ENCODE assay signal across 8 cellular contexts in the genomic region with DNA sequence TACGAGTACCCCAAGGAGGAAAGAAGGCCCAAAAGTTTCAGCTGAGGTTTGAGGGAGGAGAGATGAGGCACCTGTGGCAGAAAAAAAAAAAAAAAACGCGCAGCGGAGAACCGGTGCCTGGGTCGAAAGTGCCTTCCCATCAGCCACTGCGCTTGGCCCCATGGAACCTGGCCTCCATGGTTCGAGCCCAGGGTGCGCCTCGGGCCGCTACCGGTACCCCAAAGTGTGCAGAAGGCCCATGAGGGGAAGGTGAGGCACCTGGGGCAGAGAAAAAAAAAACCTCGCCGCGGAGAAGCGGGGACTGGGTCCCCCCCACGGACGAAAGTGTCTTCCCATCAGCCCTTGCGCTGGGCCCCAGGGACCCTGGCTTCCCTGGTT.
DNase-seq lines count a peak whose midpoint lies in the region; ATAC-seq, FAIRE-seq and TF ChIP-seq lines count a peak whose summit lies in the region.
"Not testable (repeated sequence)": the region's sequence is repeated elsewhere in the genome, so short reads cannot be mapped to it uniquely, and the experiment has no call there.

No MANE protein-coding gene starts in this region.

- H3K27me3 ChIP-seq in BLaER1; K562 (ENCODE audit: control insufficient read depth in 2 of 2, insufficient read depth in 2 of 2, low read length in 2 of 2); upper lobe of right lung: not testable (repeated sequence)

- not testable (repeated sequence) for H2AFZ ChIP-seq in K562 (ENCODE audit: low read depth, low read length)

- 38% methylated on average over 13 of the region's 19 CpGs for WGBS in K562 (ENCODE audit: insufficient coverage, low coverage, missing lambda C conversion rate)

- not testable (repeated sequence) for H3K79me2 ChIP-seq in K562 (ENCODE audit: control insufficient read depth, insufficient read depth, low read length)

- TF ChIP-seq CTCF in K562 (IDR thresholded peaks at IDR 0.05 in 2 of 3, conservative IDR thresholded peaks at IDR 0.05 in 1 of 3; ENCODE audit: insufficient read depth in 2 of 3, low read depth in 1 of 3, low read length in 3 of 3); kidney (IDR thresholded peaks at IDR 0.05; ENCODE audit: borderline replicate concordance, extremely low read depth, insufficient read depth); upper lobe of right lung (IDR thresholded peaks at IDR 0.05): not testable (repeated sequence)

- H3K4me2 ChIP-seq in BLaER1 = not testable (repeated sequence)
- peak overlapping the region; percentile 14; the same call in 1 of the 2 replicates for H3K4me2 ChIP-seq in K562 (ENCODE audit: insufficient read depth, low read length)

- intact Hi-C loops in K562 (cut with micrococcal nuclease); Right ventricle myocardium superior (cut with DNase I); kidney (cut with DNase I); posterior vena cava (cut with DNase I); upper lobe of right lung (cut with DNase I): not testable (repeated sequence)

- POLR2A ChIA-PET in K562 (lab: Yijun Ruan, JAX) = not testable (repeated sequence)

- peak; percentile 56 for DNase-seq in RPMI8226
- peak in 1 of 4 experiments; percentile 4 for DNase-seq in K562 (ENCODE audit: extremely low read depth in 1 of 4, low spot score in 3 of 4)
- DNase-seq in Right ventricle myocardium superior = peak; percentile 3
- DNase-seq in kidney = peak; percentile 53
- peak; percentile 71 for DNase-seq in mesenteric fat pad (ENCODE audit: low spot score)
- DNase-seq in posterior vena cava (ENCODE audit: low spot score) = peak; percentile 78
- peak; percentile 28 for DNase-seq in upper lobe of right lung

- ATAC-seq in K562 = peak; percentile 51; the same call in 1 of the 3 replicates
- ATAC-seq in Right ventricle myocardium superior (ENCODE audit: poor library complexity); upper lobe of right lung: not testable (repeated sequence)

- H4K20me1 ChIP-seq in BLaER1; K562 (replicated peaks; ENCODE audit: control insufficient read depth, insufficient read depth, low read length): not testable (repeated sequence)

- TF ChIP-seq POLR2A in K562 (conservative IDR thresholded peaks at IDR 0.05) = not testable (repeated sequence)

- not testable (repeated sequence) for H3K4me1 ChIP-seq in BLaER1; kidney (ENCODE audit: control insufficient read depth in 1 of 2, insufficient read depth in 1 of 2, low read depth in 1 of 2, low read length in 2 of 2); upper lobe of right lung
- peaks cover 0 to 14% of the 10 kb centered on the region in 2 experiments; a peak in 2 of 5 replicates for H3K4me1 ChIP-seq in K562 (replicated peaks in 1 of 2; ENCODE audit: control insufficient read depth in 2 of 2, insufficient read depth in 2 of 2, low read length in 2 of 2)

- H3K9me3 ChIP-seq in BLaER1 = peaks cover 51% of the 10 kb centered on the region
- not testable (repeated sequence) for H3K9me3 ChIP-seq in K562 (replicated peaks; ENCODE audit: control insufficient read depth, insufficient read depth, low read depth, low read length); kidney (ENCODE audit: control insufficient read depth in 1 of 2, low read length in 2 of 2); upper lobe of right lung

- not testable (repeated sequence) for H3K36me3 ChIP-seq in BLaER1; K562 (ENCODE audit: control insufficient read depth, insufficient read depth, low read length); kidney (ENCODE audit: control insufficient read depth in 1 of 2, insufficient read depth in 2 of 2, low read length in 2 of 2); upper lobe of right lung

- FAIRE-seq in K562 (lab: Jason Lieb, UNC); kidney (lab: Jason Lieb, UNC): not testable (repeated sequence)

- BruUV-seq in K562 (replicated peaks; lab: Mats Ljungman, UMichigan) = not testable (repeated sequence)

- CTCF ChIA-PET in K562 (lab: Yijun Ruan, JAX; ENCODE audit: low intra/inter-chr PET ratio) = not testable (repeated sequence)

- H3K27ac ChIP-seq in BLaER1; K562 (ENCODE audit: extremely low read depth, low read depth, low read length); kidney (ENCODE audit: low read depth in 2 of 2, low read length in 2 of 2); upper lobe of right lung: not testable (repeated sequence)

- not testable (repeated sequence) for TF ChIP-seq RAD21 in K562 (CRISPR knock-in tag; conservative IDR thresholded peaks at IDR 0.05 in 1 of 2, IDR thresholded peaks at IDR 0.05 in 1 of 2)

- H3K9ac ChIP-seq in BLaER1; K562 (ENCODE audit: insufficient read depth in 1 of 2, low read depth in 2 of 2, low read length in 2 of 2); kidney (ENCODE audit: low read length in 2 of 2): not testable (repeated sequence)

- not testable (repeated sequence) for TF ChIP-seq EP300 in K562 (IDR thresholded peaks at IDR 0.05; ENCODE audit: low read length)

- H3K4me3 ChIP-seq in BLaER1 = peak overlapping the region; percentile 34; the same call in 1 of the 2 replicates
- peak overlapping the region; percentile 10; the same call in 1 of the 2 replicates for H3K4me3 ChIP-seq in K562
- H3K4me3 ChIP-seq in kidney (ENCODE audit: low read length in 2 of 2); upper lobe of right lung: not testable (repeated sequence)

- in situ Hi-C loops in K562 (cut with MboI) = not testable (repeated sequence)

- not testable (repeated sequence) for H3K9me1 ChIP-seq in K562 (ENCODE audit: control insufficient read depth, insufficient read depth, low read length)

TF ChIP-seq in K562, 482 proteins besides CTCF, POLR2A, EP300 and RAD21:
- peak; percentile 35 for TF ChIP-seq POLR2G (IDR thresholded peaks at IDR 0.05; ENCODE audit: low read depth, low read length)
